Comparison of ENCODE assay signal across 8 cellular contexts in the genomic region with DNA sequence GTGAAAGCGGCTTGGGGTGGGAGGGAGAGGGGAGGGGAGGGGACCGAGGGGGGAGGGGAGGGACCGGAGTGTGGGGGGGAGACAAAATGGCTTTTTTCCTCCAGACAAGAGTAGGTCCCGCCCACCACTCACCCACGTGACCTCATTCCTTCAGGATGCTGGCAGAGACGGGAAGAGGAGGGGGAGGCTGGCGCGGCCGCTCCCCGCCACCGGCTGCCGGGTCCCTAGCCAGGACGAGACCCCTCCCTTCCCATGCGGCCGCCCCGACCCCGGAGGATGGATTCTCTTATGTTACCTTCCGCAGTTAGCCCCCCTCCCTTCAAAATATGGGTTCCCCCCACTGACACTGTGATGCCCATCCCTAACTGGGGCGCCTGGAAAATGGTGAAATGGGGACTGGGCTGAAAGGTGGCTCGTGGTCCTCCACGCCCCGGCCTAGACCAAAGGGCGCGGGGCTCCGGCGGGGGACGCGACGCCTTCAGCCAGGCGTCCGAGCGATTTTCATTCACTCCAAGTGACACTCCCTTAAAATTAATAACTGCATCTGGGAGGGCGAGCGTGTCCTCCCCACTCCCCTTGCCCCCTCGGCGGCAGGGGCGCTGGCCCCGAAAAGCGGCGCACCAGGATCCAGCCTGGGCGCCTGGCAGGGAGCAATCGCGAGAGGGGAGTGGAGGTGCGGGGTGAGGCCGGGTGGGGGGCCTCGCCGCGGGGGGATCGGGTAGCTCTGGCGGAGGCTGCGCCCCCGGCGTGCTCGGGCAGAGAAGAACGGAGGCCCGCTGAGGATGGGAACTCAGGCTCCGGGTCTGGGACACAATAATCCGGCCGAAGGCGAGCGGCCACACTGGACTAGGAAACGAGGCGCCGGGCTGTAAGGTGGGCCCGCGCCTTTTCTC. TPM values are rescaled to one million over a fixed set of nuclear protein-coding genes. Genes with fewer than 3 reads are reported as not detected.
DNase-seq lines count a peak whose midpoint lies in the region; ATAC-seq, FAIRE-seq and TF ChIP-seq lines count a peak whose summit lies in the region.

Gene PCGF2 (minus strand): TSS at position 8 of the 893 bp plus-strand sequence. CDS start 7,934 bp downstream, outside the sequence.

- TF ChIP-seq EP300 in GM12878 (IDR thresholded peaks at IDR 0.05; ENCODE audit: borderline replicate concordance in 1 of 2, control insufficient read depth in 1 of 2, low read depth in 2 of 2, low read length in 2 of 2): no peak

- peak; percentile 98 for DNase-seq in BE2C
- peak; percentile 91 to 99 for DNase-seq in HAP-1 (ENCODE audit: low spot score in 2 of 2)
- DNase-seq in NCI-H69 (lab: John Stamatoyannopoulos, UW): peak; percentile 98
- DNase-seq in GM12878 (ENCODE audit: low read depth, low spot score): no peak
- DNase-seq in iPS DF 19.7 (ENCODE audit: low read depth, low spot score): peak; percentile 84
- DNase-seq in psoas muscle: peak; percentile 88 to 92
- DNase-seq in cortex of kidney (lab: John Stamatoyannopoulos, UW): no peak

- no peaks in the 10 kb centered on the region for H4K20me1 ChIP-seq in GM12878 (ENCODE audit: control insufficient read depth, insufficient read depth)

- H2AFZ ChIP-seq in GM12878 (ENCODE audit: control insufficient read depth, low read depth, low read length): peak within 1 kb of the TSS; percentile 55

- peaks cover 44% of the 10 kb centered on the region for H3K79me2 ChIP-seq in GM12878 (ENCODE audit: control insufficient read depth, insufficient read depth, low read length)

- no peak for TF ChIP-seq CTCF in BE2C (IDR thresholded peaks at IDR 0.05; ENCODE audit: low read depth, low read length)
- no peak for TF ChIP-seq CTCF in GM12878 (IDR thresholded peaks at IDR 0.05 in 2 of 3, conservative IDR thresholded peaks at IDR 0.05 in 1 of 3; ENCODE audit: control insufficient read depth in 2 of 3, extremely low read depth in 1 of 3, insufficient read depth in 1 of 3, low read depth in 3 of 3, low read length in 3 of 3)
- no peak for TF ChIP-seq CTCF in psoas muscle (IDR thresholded peaks at IDR 0.05)

- WGBS in GM12878 (ENCODE audit: insufficient coverage, insufficient replicate concordance, low lambda C conversion rate, missing lambda C conversion rate): 12% methylated on average over 57 of the region's 66 CpGs
- WGBS in psoas muscle, 3 donors: 0 to 1% (median 1%) methylated on average over 57 to 66 of the region's 66 CpGs

- no peaks in the 10 kb centered on the region for H3K27me3 ChIP-seq in BE2C
- H3K27me3 ChIP-seq in HAP-1 (ENCODE audit: low read depth): no peaks in the 10 kb centered on the region
- no peaks in the 10 kb centered on the region; a peak in 1 of 4 replicates for H3K27me3 ChIP-seq in GM12878 (replicated peaks in 1 of 2; ENCODE audit: control insufficient read depth in 2 of 2, insufficient read depth in 2 of 2, low read length in 1 of 2)
- peaks cover 0 to 56% (median 8%) of the 10 kb centered on the region in 3 donors for H3K27me3 ChIP-seq in psoas muscle (ENCODE audit: insufficient read depth in 3 of 3, low read length in 2 of 3)

- no peaks in the 10 kb centered on the region for H3K9me3 ChIP-seq in BE2C
- H3K9me3 ChIP-seq in HAP-1: no peaks in the 10 kb centered on the region
- H3K9me3 ChIP-seq in GM12878 (replicated peaks; ENCODE audit: control insufficient read depth, insufficient read depth, low read length): no peaks in the 10 kb centered on the region
- H3K9me3 ChIP-seq in psoas muscle: no peaks in the 10 kb centered on the region

- POLR2A ChIA-PET in GM12878 (lab: Charles Lee): interaction anchor here (0.6 kb wide), 1 partner anchor 1187 kb away, joined by 5 read pairs; no protein-coding TSS in a partner anchor

- peaks cover 25% of the 10 kb centered on the region for H3K4me1 ChIP-seq in BE2C
- H3K4me1 ChIP-seq in HAP-1: peaks cover 22% of the 10 kb centered on the region
- peaks cover 32% of the 10 kb centered on the region for H3K4me1 ChIP-seq in GM12878 (ENCODE audit: control insufficient read depth, insufficient read depth, low read length)
- peaks cover 18% of the 10 kb centered on the region for H3K4me1 ChIP-seq in psoas muscle

- TF ChIP-seq POLR2A in GM12878 (IDR thresholded peaks at IDR 0.05; ENCODE audit: low read depth, low read length): no peak

- ATAC-seq in GM12878: no peak
- ATAC-seq in psoas muscle: no peak
- no peak for ATAC-seq in HG02870 (IDR thresholded peaks at IDR 0.05; ENCODE audit: unreplicated experiment)

- intact Hi-C loops in GM12878 (cut with micrococcal nuclease; ENCODE audit: unreplicated experiment): no loop called here
- intact Hi-C loops in psoas muscle (cut with DNase I): no loop called here

- H3K9ac ChIP-seq in GM12878 (ENCODE audit: control insufficient read depth, insufficient read depth, low read length): peak within 1 kb of the TSS; percentile 77

- H3K36me3 ChIP-seq in BE2C (no peaks in the 10 kb centered on the region; the same call in 1 of the 2 replicates), HAP-1 (replicated peaks) (peaks cover 11% of the 10 kb centered on the region), GM12878 (ENCODE audit: control insufficient read depth in 2 of 2, insufficient read depth in 2 of 2, low read length in 1 of 2) (no peaks in the 10 kb centered on the region), psoas muscle (ENCODE audit: insufficient read depth in 1 of 2, low read depth in 1 of 2) (peaks cover 0 to 2% of the 10 kb centered on the region in 2 donors)

- RAD21 ChIA-PET in GM12878 (lab: Charles Lee; ENCODE audit: unreplicated experiment): no interaction called here

- SMC1A ChIA-PET in GM12878 (lab: Charles Lee; ENCODE audit: uncharacterized antibody, unreplicated experiment): interaction anchor here (1.0 to 2.6 kb wide), 3 partner anchors 72 to 82 kb away, joined by 3 to 9 read pairs (median 3); no protein-coding TSS in a partner anchor

- H3K4me3 ChIP-seq in BE2C (ENCODE audit: low read depth, low read length): peak within 1 kb of the TSS; percentile 96
- H3K4me3 ChIP-seq in HAP-1: peak within 1 kb of the TSS; percentile 97
- peak within 1 kb of the TSS; percentile 95 for H3K4me3 ChIP-seq in GM12878
- H3K4me3 ChIP-seq in psoas muscle: peak within 1 kb of the TSS; percentile 66

- CTCF ChIA-PET in GM12878 (lab: Yijun Ruan, JAX): interaction anchor here (0.7 to 2.3 kb wide), 3 partner anchors 14 to 121 kb away, joined by 4 to 11 read pairs (median 5); partner anchors contain the start of genes CISD3 and LASP1

- H3K4me2 ChIP-seq in GM12878 (ENCODE audit: control insufficient read depth, insufficient read depth): peak within 1 kb of the TSS; percentile 96

- H3K27ac ChIP-seq in GM12878 (ENCODE audit: control insufficient read depth, insufficient read depth) (peak within 1 kb of the TSS; percentile 76), psoas muscle (peak within 1 kb of the TSS; percentile 75)

- no peak for FAIRE-seq in GM12878 (lab: Jason Lieb, UNC)

- in situ Hi-C loops in HAP-1 (cut with MboI; ENCODE audit: low sequenced_read_pairs): no loop called here
- in situ Hi-C loops in GM12878 (cut with MboI): no loop called here

- BruUV-seq in GM12878 (replicated peaks; lab: Mats Ljungman, UMichigan): no TSS peak

- TF ChIP-seq RAD21 in GM12878 (IDR thresholded peaks at IDR 0.05; ENCODE audit: insufficient read depth, low read depth, low read length): no peak

TF ChIP-seq in GM12878, 131 proteins besides CTCF, POLR2A, EP300 and RAD21 (continues in another document):
- TF ChIP-seq ATF3 (IDR thresholded peaks at IDR 0.05; ENCODE audit: borderline replicate concordance, extremely low read depth, low read depth, low read length): peak; percentile 37; the same call in 1 of the 2 replicates
- TF ChIP-seq GATAD2B (conservative IDR thresholded peaks at IDR 0.05; ENCODE audit: low read depth): 0 out of 2 replicates have a peak, but pooled peaks have one; percentile 17
- TF ChIP-seq ESRRA (IDR thresholded peaks at IDR 0.05; ENCODE audit: low read length): no peak
- no peak for TF ChIP-seq ZSCAN29 (IDR thresholded peaks at IDR 0.05)
- TF ChIP-seq IKZF2 (IDR thresholded peaks at IDR 0.05): peak; percentile 43 to 52; a peak in 3 of 4 replicates

RNA-seq across cellular contexts. Expression of gene PCGF2, which starts in this region (rescaled TPM):
- 232 TPM for polyA plus RNA-seq in BE2C (2012; ENCODE audit: insufficient read depth, insufficient read length, low read depth)
- total RNA-seq in GM12878 (2013; cell fraction: nucleolus; rRNA removed): 12.2 and 12.6 TPM in 2 replicates
- 3.7 and 4.5 TPM in 2 replicates for total RNA-seq in GM12878 (2014; rRNA removed)
- 2.7 and 3.1 TPM in 2 replicates for total RNA-seq in GM12878 (2014; rRNA removed; fragmentation: Illumina TruSeq; extraction: Trizol)
- total RNA-seq in GM12878 (2021): 35.6 and 40.4 TPM in 2 replicates
- polyA plus RNA-seq in GM12878 (2011; ENCODE audit: low read depth): 4.3 TPM
- 7.9 and 15.1 TPM in 2 replicates for polyA plus RNA-seq in GM12878 (2011; rRNA removed)
- 19.1 and 22.0 TPM in 2 replicates for polyA plus RNA-seq in GM12878 (2011; cell fraction: cytosol; rRNA removed)
- 63.1 and 79.6 TPM in 2 replicates for polyA plus RNA-seq in GM12878 (2011; cell fraction: nucleus; rRNA removed)
- polyA plus RNA-seq in GM12878 (2012): 12.7 TPM in 2 replicates
- polyA plus RNA-seq in GM12878 (2014; fragmentation: Illumina TruSeq; extraction: Trizol): 6.4 and 10.1 TPM in 2 replicates
- 1 to 10 TPM; 3.1 to 9.8 TPM for polyA plus RNA-seq in GM12878 (2014; fragmentation: Nextera tagmentation; extraction: Ambion mirVana)
- polyA plus RNA-seq in GM12878 (2014; rRNA removed): 14.2 and 15.5 TPM in 2 replicates
- polyA plus RNA-seq in GM12878 (2016; fragmentation: Nextera tagmentation; extraction: Ambion mirVana): 1 to 10 TPM; 3.0 to 4.1 TPM
- polyA minus RNA-seq in GM12878 (2011; rRNA and poly(A)+ RNA removed): 9.5 and 13.7 TPM in 2 replicates
- polyA minus RNA-seq in GM12878 (2011; cell fraction: cytosol; rRNA and poly(A)+ RNA removed): 16.6 and 20.1 TPM in 2 replicates
- polyA minus RNA-seq in GM12878 (2011; cell fraction: nucleus; rRNA and poly(A)+ RNA removed): 6.2 and 14.6 TPM in 2 replicates
- total RNA-seq in psoas muscle: 10 to 100 TPM in 1 of 4 donors, 1 to 10 TPM in 3; 7.1 to 10.8 (median 7.5) TPM
- polyA plus RNA-seq in psoas muscle: 1 to 10 TPM; 3.3 to 5.8 (median 5.1) TPM

Comparison
In these comparisons a context has a peak if more than half of its experiments do, and no peak if none do; other contexts are left out.
1. DNase-seq: peak in BE2C (single experiment), HAP-1 (2 of 2), NCI-H69 (single experiment), iPS DF 19.7 (single experiment) and psoas muscle (2 of 2); none in GM12878 (single experiment) and cortex of kidney (single experiment).
2. Peak in every context shown above with its lines, with median percentiles within 50 percentile points of each other: H3K4me3 ChIP-seq.